In genomic region chr20:50267041-50267865, GRCh38 we compare ENCODE assay signal across 1 cellular context.
TF ChIP-seq lines count a peak whose summit lies in the region.

No MANE protein-coding gene starts in this region.

TF ChIP-seq in HEK293, 187 proteins besides CTCF, POLR2A, EP300 and RAD21 (continued from another document):
- TF ChIP-seq ZBTB11 (tag by site-specific recombination; conservative IDR thresholded peaks at IDR 0.05; ENCODE audit: low read depth) (no peak), KLF7 (tag by site-specific recombination; IDR thresholded peaks at IDR 0.05; ENCODE audit: borderline replicate concordance) (0 out of 2 replicates have a peak, but pooled peaks have one; percentile 48), ZNF426 (tag by site-specific recombination; IDR thresholded peaks at IDR 0.05) (no peak), ZNF239 (tag by site-specific recombination; IDR thresholded peaks at IDR 0.05) (no peak), GLIS1 (tag by site-specific recombination; IDR thresholded peaks at IDR 0.05) (peak; percentile 48), ZNF658 (tag by site-specific recombination; IDR thresholded peaks at IDR 0.05) (no peak), ZBTB21 (tag by site-specific recombination; IDR thresholded peaks at IDR 0.05) (no peak), ZSCAN5A (tag by site-specific recombination; IDR thresholded peaks at IDR 0.05) (no peak), PATZ1 (tag by site-specific recombination; IDR thresholded peaks at IDR 0.05) (0 out of 2 replicates have a peak, but pooled peaks have one; percentile 17), ZFHX2 (tag by site-specific recombination; conservative IDR thresholded peaks at IDR 0.05) (peak; percentile 63), KLF8 (tag by site-specific recombination; IDR thresholded peaks at IDR 0.05) (peak; percentile 28; the same call in 1 of the 2 replicates), ZXDB (tag by site-specific recombination; IDR thresholded peaks at IDR 0.05) (no peak), ZNF645 (tag by site-specific recombination; IDR thresholded peaks at IDR 0.05) (no peak), ZNF292 (tag by site-specific recombination; IDR thresholded peaks at IDR 0.05; ENCODE audit: borderline replicate concordance, low read depth) (no peak), ZNF596 (tag by site-specific recombination; IDR thresholded peaks at IDR 0.05) (no peak), ZNF274 (IDR thresholded peaks at IDR 0.05; ENCODE audit: low read length) (no peak), ZNF274 (tag by site-specific recombination; IDR thresholded peaks at IDR 0.05; ENCODE audit: borderline replicate concordance) (no peak), ZNF600 (tag by site-specific recombination; IDR thresholded peaks at IDR 0.05) (0 out of 2 replicates have a peak, but pooled peaks have one; percentile 9), EGR2 (tag by site-specific recombination; IDR thresholded peaks at IDR 0.05; ENCODE audit: low read depth) (peak; percentile 58), KLF1 (tag by site-specific recombination; IDR thresholded peaks at IDR 0.05) (peak; percentile 98), HOXC10 (CRISPR knock-in tag; IDR thresholded peaks at IDR 0.05) (no peak)
